Comparison of ENCODE assay signal across 13 cellular contexts in the genomic region with DNA sequence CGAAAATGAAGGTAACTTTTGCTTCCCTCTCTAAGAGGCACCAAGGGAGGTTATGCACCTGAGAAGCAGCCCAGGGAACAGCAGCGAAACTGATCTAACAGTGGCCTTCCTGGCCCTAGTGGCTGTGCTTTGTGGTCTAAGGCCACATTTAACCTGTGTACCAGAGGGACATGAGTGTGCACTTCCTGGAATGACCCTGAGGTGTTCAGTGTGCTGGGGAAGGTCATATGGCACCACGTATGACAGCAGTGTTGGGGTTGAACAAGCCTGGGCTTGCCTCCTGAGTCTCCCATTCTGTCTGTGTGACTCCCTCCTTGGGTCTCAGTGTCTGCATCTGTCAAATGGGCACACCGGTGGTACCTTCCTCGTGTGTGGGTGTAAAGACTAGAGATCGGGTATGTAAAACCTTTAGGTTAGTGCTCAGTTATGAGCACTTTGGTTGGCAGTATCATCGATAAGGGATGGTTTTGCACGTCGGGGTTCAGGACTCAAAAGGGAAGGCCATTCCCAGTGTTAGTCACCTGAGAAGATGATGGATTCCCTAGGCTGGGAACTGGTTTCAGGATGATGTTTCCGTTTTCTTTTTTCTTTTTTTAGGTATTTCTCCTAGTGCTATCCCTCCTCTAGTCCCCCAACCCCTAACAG. TPM values are rescaled to one million over a fixed set of nuclear protein-coding genes. Genes with fewer than 3 reads are reported as not detected.
DNase-seq lines count a peak whose midpoint lies in the region; ATAC-seq and TF ChIP-seq lines count a peak whose summit lies in the region.
"Had no signal": no experiment of that assay in that cellular context is flagged by ENCODE, and none has a peak within 500 bp of the region (broad histone marks: within the 10 kb centered on the region; RNA-seq: fewer than 3 reads in every experiment).

No MANE protein-coding gene starts in this region.

- H3K4me3 ChIP-seq in epithelial cell of esophagus (ENCODE audit: low read length): no peak overlapping the region
- no peak overlapping the region for H3K4me3 ChIP-seq in colonic mucosa
- H3K4me3 ChIP-seq in GM23248: no peak overlapping the region
- H3K4me3 ChIP-seq: skin epidermis, suprapubic skin had no signal

- H3K4me2 ChIP-seq in GM23248 (ENCODE audit: unreplicated experiment): no peak overlapping the region

- no peaks in the 10 kb centered on the region for H3K9me2 ChIP-seq in GM23248 (ENCODE audit: insufficient read depth)

- no peak overlapping the region for H3K9ac ChIP-seq in colonic mucosa (ENCODE audit: low read depth in 2 of 2, low read length in 2 of 2)
- no peak overlapping the region for H3K9ac ChIP-seq in GM23248

- no peak overlapping the region for H3K4me3 Mint-ChIP-seq in activated CD4-positive, alpha-beta T cell treated with anti-CD3 and anti-CD28 coated beads, Interleukin-2, amount 10 ng/mL, durations not matched to agents 24 days and 14 days

- H4K20me1 ChIP-seq in GM23248 (ENCODE audit: insufficient read depth): no peaks in the 10 kb centered on the region

- in situ Hi-C loops in GM23248 (cut with MboI): no loop called here

- H3K27me3 ChIP-seq in colonic mucosa: no peaks in the 10 kb centered on the region
- H3K27me3 ChIP-seq in GM23248 (replicated peaks; ENCODE audit: insufficient read depth): no peaks in the 10 kb centered on the region
- H3K27me3 ChIP-seq: suprapubic skin had no signal

- no peak overlapping the region for H2AFZ ChIP-seq in GM23248

- TF ChIP-seq CTCF in epithelial cell of esophagus (IDR thresholded peaks at IDR 0.05; ENCODE audit: insufficient read depth, low read depth, low read length, missing control alignments) (no peak), colonic mucosa (IDR thresholded peaks at IDR 0.05) (no peak)

- WGBS in GM23248 (ENCODE audit: low coverage in 1 of 2, low lambda C conversion rate in 2 of 2, missing lambda C conversion rate in 2 of 2), 2 experiments: 56 to 65% methylated on average over 7 to 10 of the region's 10 CpGs

- no peaks in the 10 kb centered on the region for H3F3A ChIP-seq in GM23248 (ENCODE audit: insufficient read depth)

- H3K27ac Mint-ChIP-seq in activated CD4-positive, alpha-beta T cell treated with anti-CD3 and anti-CD28 coated beads, Interleukin-2, amount 10 ng/mL, durations not matched to agents 24 days and 14 days: no peak overlapping the region

- no peaks in the 10 kb centered on the region for H3K4me1 ChIP-seq in colonic mucosa
- H3K4me1 ChIP-seq in GM23248 (ENCODE audit: insufficient read depth): no peaks in the 10 kb centered on the region
- H3K4me1 ChIP-seq: suprapubic skin had no signal

- peak; percentile 38 for ATAC-seq in GM18502 (IDR thresholded peaks at IDR 0.05; ENCODE audit: poor library complexity, unreplicated experiment)
- peak; percentile 39 for ATAC-seq in GM21381 (IDR thresholded peaks at IDR 0.05; ENCODE audit: unreplicated experiment)
- peak; percentile 28 for ATAC-seq in HG03342 (IDR thresholded peaks at IDR 0.05; ENCODE audit: unreplicated experiment)
- ATAC-seq in Right ventricle myocardium superior (ENCODE audit: poor library complexity): no peak

- peaks cover 19% of the 10 kb centered on the region for H3K4me1 Mint-ChIP-seq in activated CD4-positive, alpha-beta T cell treated with anti-CD3 and anti-CD28 coated beads, Interleukin-2, amount 10 ng/mL, durations not matched to agents 24 days and 14 days

- H3K36me3 ChIP-seq in colonic mucosa (no peaks in the 10 kb centered on the region), GM23248 (ENCODE audit: low read depth) (no peaks in the 10 kb centered on the region)
- H3K36me3 ChIP-seq: suprapubic skin had no signal

- H3K36me3 Mint-ChIP-seq in activated CD4-positive, alpha-beta T cell treated with anti-CD3 and anti-CD28 coated beads, Interleukin-2, amount 10 ng/mL, durations not matched to agents 24 days and 14 days (ENCODE audit: low read depth): peaks cover 1% of the 10 kb centered on the region

- peaks cover 6% of the 10 kb centered on the region for H3K27me3 Mint-ChIP-seq in activated CD4-positive, alpha-beta T cell treated with anti-CD3 and anti-CD28 coated beads, Interleukin-2, amount 10 ng/mL, durations not matched to agents 24 days and 14 days

- intact Hi-C loops in Right ventricle myocardium superior (cut with DNase I) (no loop called here), colonic mucosa (cut with DNase I) (no loop called here)
- intact Hi-C loops in activated CD4-positive, alpha-beta T cell treated with anti-CD3 and anti-CD28 coated beads, Interleukin-2, amount 10 ng/mL, durations not matched to agents 24 days and 14 days (cut with micrococcal nuclease): no loop called here

- H3K27ac ChIP-seq in colonic mucosa: no peak overlapping the region
- no peak overlapping the region for H3K27ac ChIP-seq in GM23248
- H3K27ac ChIP-seq: suprapubic skin had no signal

- no peaks in the 10 kb centered on the region for H3K9me3 Mint-ChIP-seq in activated CD4-positive, alpha-beta T cell treated with anti-CD3 and anti-CD28 coated beads, Interleukin-2, amount 10 ng/mL, durations not matched to agents 24 days and 14 days

- H3K9me3 ChIP-seq in colonic mucosa: no peaks in the 10 kb centered on the region
- no peaks in the 10 kb centered on the region for H3K9me3 ChIP-seq in GM23248 (ENCODE audit: low read depth)
- H3K9me3 ChIP-seq: suprapubic skin had no signal

- no peaks in the 10 kb centered on the region for H3K79me2 ChIP-seq in GM23248 (ENCODE audit: insufficient read depth)

- DNase-seq in epithelial cell of esophagus (ENCODE audit: low read depth) (peak; percentile 7), Right ventricle myocardium superior (no peak), colonic mucosa (no peak), GM23248 (no peak)
- no peak for DNase-seq in activated CD4-positive, alpha-beta T cell treated with anti-CD3 and anti-CD28 coated beads, Interleukin-2, amount 10 ng/mL, durations not matched to agents 24 days and 14 days
- DNase-seq: activated naive CD4-positive, alpha-beta T cell; NCI-H2227 treated with DMSO at 0.1 percent for 48 hours; T-helper 1 cell had no signal

RNA-seq across cellular contexts. Expression of a gene that starts 31.9 kb away (rescaled TPM):
- total RNA-seq in Right ventricle myocardium superior (7.2 TPM), colonic mucosa (1 to 10 TPM; 9.1 to 9.6 TPM)
- total RNA-seq in activated CD4-positive, alpha-beta T cell treated with anti-CD3 and anti-CD28 coated beads, Interleukin-2, amount 10 ng/mL, durations not matched to agents 24 days and 14 days: 6.8 and 6.9 TPM in 2 replicates
- not detected in 2 replicates for total RNA-seq in GM23248 (2014; rRNA removed; shearing (Covaris generic))
- polyA plus RNA-seq in GM23248 (2016; fragmentation: Nextera tagmentation; extraction: Ambion mirVana): 0.35 and 0.39 TPM in 2 replicates
